ENCODE assay signal across 14 cellular contexts in genomic region chr12:120099738-120100137, GRCh38.
"Had no signal": no experiment of that assay in that cellular context is flagged by ENCODE, and none has a peak within 500 bp of the region (broad histone marks: within the 10 kb centered on the region; RNA-seq: fewer than 3 reads in every experiment).

No MANE protein-coding gene starts in this region.

- H3K4me3 ChIP-seq: gastrocnemius medialis, ovary, thoracic aorta, uterus had no signal

- ATAC-seq: stimulated activated naive CD8-positive, alpha-beta T cell treated with anti-CD3 and anti-CD28 coated beads, Interleukin-15, amount 100 ng/mL, for 72 hours had no signal

- H3K9me3 Mint-ChIP-seq: stimulated activated naive CD8-positive, alpha-beta T cell treated with anti-CD3 and anti-CD28 coated beads, Interleukin-15, amount 100 ng/mL, for 72 hours had no signal

- DNase-seq: activated CD4-positive, alpha-beta T cell treated with anti-CD3 and anti-CD28 coated beads, Interleukin-2, amount 50 U/mL, for 4 hours; activated CD4-positive, CD25-positive, alpha-beta regulatory T cell treated with anti-CD3 and anti-CD28 coated beads, Interleukin-2, amount 50 U/mL, for 72 hours; activated CD8-positive, alpha-beta memory T cell treated with anti-CD3 and anti-CD28 coated beads, Interleukin-2, amount 50 U/mL, for 48 hours; activated naive CD4-positive, alpha-beta T cell treated with anti-CD3 and anti-CD28 coated beads, Interleukin-2, amount 50 U/mL, for 16 hours; effector CD8-positive, alpha-beta T cell; gastrocnemius medialis; kidney; mesendoderm; ovary; stimulated activated CD4-positive, alpha-beta T cell treated with anti-CD3 and anti-CD28 coated beads, Interleukin-4, amount 100 ng/mL, for 1 hour; stimulated activated CD8-positive, alpha-beta memory T cell treated with anti-CD3 and anti-CD28 coated beads, Interleukin-4, amount 100 ng/mL, for 48 hours; stimulated activated naive CD8-positive, alpha-beta T cell treated with anti-CD3 and anti-CD28 coated beads, Interleukin-15, amount 100 ng/mL, for 72 hours; uterus had no signal

- H3K9me3 ChIP-seq: gastrocnemius medialis, ovary, thoracic aorta, uterus had no signal

- H3K36me3 ChIP-seq: ovary, uterus had no signal

- H3K27me3 ChIP-seq: gastrocnemius medialis, ovary, uterus had no signal

- H3K4me3 Mint-ChIP-seq: stimulated activated naive CD8-positive, alpha-beta T cell treated with anti-CD3 and anti-CD28 coated beads, Interleukin-15, amount 100 ng/mL, for 72 hours had no signal

- H3K27ac ChIP-seq: ovary, thoracic aorta, uterus had no signal

- H3K27me3 Mint-ChIP-seq: stimulated activated naive CD8-positive, alpha-beta T cell treated with anti-CD3 and anti-CD28 coated beads, Interleukin-15, amount 100 ng/mL, for 72 hours had no signal
